8 cellular contexts compared by ENCODE assay signal in the genomic region with DNA sequence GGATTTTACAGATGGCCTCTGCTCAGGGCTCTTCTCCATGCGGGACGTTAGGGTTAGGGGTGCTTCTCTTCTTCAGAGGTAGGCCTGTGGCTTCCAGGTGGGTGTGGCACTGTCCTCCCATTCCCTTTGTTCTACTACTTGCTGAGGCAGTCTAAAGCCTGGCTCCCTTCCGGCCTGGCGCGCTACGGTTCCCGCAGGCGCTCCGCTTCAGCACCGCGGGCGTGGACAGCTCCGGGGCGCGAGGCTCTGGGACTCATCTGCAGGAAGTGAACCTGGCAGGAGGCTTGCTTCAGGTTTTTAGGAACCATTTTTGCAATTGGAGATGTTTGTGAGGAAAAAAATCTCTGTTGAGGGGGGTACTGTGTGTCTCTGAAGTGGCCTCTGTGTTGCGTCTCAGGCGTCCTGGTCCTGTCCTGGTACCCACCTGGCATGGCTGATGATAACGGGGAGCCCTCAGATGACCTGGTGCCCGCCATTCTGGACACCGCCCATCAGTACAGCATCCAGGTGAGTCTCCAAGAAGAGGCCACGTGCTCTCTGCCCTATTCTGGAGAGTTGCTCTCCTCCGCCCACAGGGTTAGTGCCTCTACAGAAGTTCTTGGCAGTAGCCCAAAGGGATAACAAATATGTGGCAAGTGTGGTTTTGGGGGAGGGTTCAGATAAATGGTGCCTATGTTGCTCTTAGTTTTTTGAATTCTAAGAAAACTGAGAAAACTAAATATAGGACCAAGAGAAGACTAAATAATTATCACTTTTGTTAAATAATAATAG. TPM values are rescaled to one million over a fixed set of nuclear protein-coding genes. Genes with fewer than 3 reads are reported as not detected.
A peak's percentile ranks its signal among the peaks of the same experiment; 100 is the strongest.
DNase-seq lines count a peak whose midpoint lies in the region; ATAC-seq and TF ChIP-seq lines count a peak whose summit lies in the region.

No MANE protein-coding gene starts in this region.

- in situ Hi-C loops in T47D (cut with HindIII; ENCODE audit: low pct_unique_long_range_greater_than_20kb, low sequenced_read_pairs) = no loop called here

- ATAC-seq in left lung = peak; percentile 79
- ATAC-seq in GM19455 (IDR thresholded peaks at IDR 0.05; ENCODE audit: unreplicated experiment) = no peak
- no peak for ATAC-seq in HG02798 (IDR thresholded peaks at IDR 0.05; ENCODE audit: poor library complexity, unreplicated experiment)

- no peaks in the 10 kb centered on the region for H3K79me2 ChIP-seq in SK-N-SH (ENCODE audit: insufficient read depth)

- peak; percentile 35 to 43 for DNase-seq in activated CD4-positive, alpha-beta T cell treated with anti-CD3 and anti-CD28 coated beads for 24 hours (ENCODE audit: low read depth in 2 of 2)
- DNase-seq in activated CD4-positive, alpha-beta T cell treated with anti-CD3 and anti-CD28 coated beads for 1 hour = no peak
- peak; percentile 67 for DNase-seq in SK-N-SH
- DNase-seq in T47D (ENCODE audit: low read depth in 1 of 2, low spot score in 1 of 2) = peak; percentile 54 to 67
- DNase-seq in left lung = peak; percentile 57 to 86
- peak; percentile 37 for DNase-seq in superior temporal gyrus (ENCODE audit: extremely low spot score)

- H3K4me1 ChIP-seq in SK-N-SH (ENCODE audit: control insufficient read depth in 1 of 2, insufficient read depth in 2 of 2, low read depth in 1 of 2, low read length in 1 of 2) = peaks cover 0 to 14% of the 10 kb centered on the region in 2 experiments; a peak in 1 of 4 replicates
- H3K4me1 ChIP-seq in left lung = peaks cover 8 to 17% of the 10 kb centered on the region in 2 donors

- H3K27me3 ChIP-seq in SK-N-SH (ENCODE audit: insufficient read depth) (peaks cover 14% of the 10 kb centered on the region; the same call in 1 of the 2 replicates), left lung (peaks cover 0 to 54% of the 10 kb centered on the region in 2 donors)

- intact Hi-C loops in left lung (cut with DNase I) = no loop called here

- no peaks in the 10 kb centered on the region for H3F3A ChIP-seq in SK-N-SH (replicated peaks; ENCODE audit: insufficient read depth)

- WGBS in SK-N-SH (ENCODE audit: low lambda C conversion rate) = 48% methylated on average over 13 of the region's 22 CpGs

- no peak overlapping the region for H2AFZ ChIP-seq in SK-N-SH (ENCODE audit: low read depth)

- no peaks in the 10 kb centered on the region for H3K9me2 ChIP-seq in SK-N-SH

- CTCF ChIA-PET in SK-N-SH (lab: Yijun Ruan, JAX) = interaction anchor here (0.6 to 2.0 kb wide), 7 partner anchors 8 to 241 kb away, joined by 3 to 9 read pairs (median 3); a partner anchor contains a TSS

- TF ChIP-seq RAD21 in SK-N-SH (IDR thresholded peaks at IDR 0.05; ENCODE audit: low read length) = no peak

- no peaks in the 10 kb centered on the region for H3K9me3 ChIP-seq in SK-N-SH
- no peaks in the 10 kb centered on the region for H3K9me3 ChIP-seq in left lung

- no peaks in the 10 kb centered on the region for H4K20me1 ChIP-seq in SK-N-SH (ENCODE audit: insufficient read depth)

- POLR2A ChIA-PET in SK-N-SH (lab: Yijun Ruan, JAX) = interaction anchor here (1.1 to 2.3 kb wide), 2 partner anchors 12 to 30 kb away, joined by 5 to 27 read pairs; a partner anchor contains a TSS

- H3K9ac ChIP-seq in SK-N-SH = no peak overlapping the region

- TF ChIP-seq CTCF in SK-N-SH (IDR thresholded peaks at IDR 0.05) = no peak
- TF ChIP-seq CTCF in left lung (IDR thresholded peaks at IDR 0.05) = no peak

- peak overlapping the region in 1 of 2 experiments; percentile 74; a peak in 2 of 4 replicates for H3K27ac ChIP-seq in SK-N-SH (ENCODE audit: low read depth in 2 of 2, low read length in 1 of 2)
- no peak overlapping the region for H3K27ac ChIP-seq in left lung

- H3K4me3 ChIP-seq in SK-N-SH (ENCODE audit: low read depth in 2 of 2, low read length in 1 of 2) = peak overlapping the region; percentile 23 to 53; a peak in 3 of 4 replicates
- peak overlapping the region in 1 of 2 donors; percentile 48 for H3K4me3 ChIP-seq in left lung

- no peak overlapping the region for H3K4me2 ChIP-seq in SK-N-SH

- peaks cover 0 to 2% of the 10 kb centered on the region in 2 experiments for H3K36me3 ChIP-seq in SK-N-SH (replicated peaks in 1 of 2; ENCODE audit: control insufficient read depth in 1 of 2, insufficient read depth in 2 of 2, low read length in 1 of 2)
- peaks cover 0 to 17% of the 10 kb centered on the region in 2 donors for H3K36me3 ChIP-seq in left lung

- TF ChIP-seq EP300 in SK-N-SH (IDR thresholded peaks at IDR 0.05; ENCODE audit: borderline replicate concordance in 1 of 2, low read depth in 1 of 2, low read length in 1 of 2) = no peak

TF ChIP-seq in SK-N-SH, 30 proteins besides CTCF, POLR2A, EP300 and RAD21:
- TF ChIP-seq TCF12 (IDR thresholded peaks at IDR 0.05) = peak; percentile 62; the same call in 1 of the 2 replicates
- TF ChIP-seq NRF1 (IDR thresholded peaks at IDR 0.05; ENCODE audit: low read depth, low read length) = no peak
- TF ChIP-seq, protein P1, sequence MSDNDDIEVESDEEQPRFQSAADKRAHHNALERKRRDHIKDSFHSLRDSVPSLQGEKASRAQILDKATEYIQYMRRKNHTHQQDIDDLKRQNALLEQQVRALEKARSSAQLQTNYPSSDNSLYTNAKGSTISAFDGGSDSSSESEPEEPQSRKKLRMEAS (IDR thresholded peaks at IDR 0.05; ENCODE audit: low read depth) = peak; percentile 57; the same call in 1 of the 2 replicates
- TF ChIP-seq SIN3A (IDR thresholded peaks at IDR 0.05; ENCODE audit: borderline replicate concordance, low read depth, low read length) = 0 out of 2 replicates have a peak, but pooled peaks have one; percentile 48
- TF ChIP-seq, protein P2, sequence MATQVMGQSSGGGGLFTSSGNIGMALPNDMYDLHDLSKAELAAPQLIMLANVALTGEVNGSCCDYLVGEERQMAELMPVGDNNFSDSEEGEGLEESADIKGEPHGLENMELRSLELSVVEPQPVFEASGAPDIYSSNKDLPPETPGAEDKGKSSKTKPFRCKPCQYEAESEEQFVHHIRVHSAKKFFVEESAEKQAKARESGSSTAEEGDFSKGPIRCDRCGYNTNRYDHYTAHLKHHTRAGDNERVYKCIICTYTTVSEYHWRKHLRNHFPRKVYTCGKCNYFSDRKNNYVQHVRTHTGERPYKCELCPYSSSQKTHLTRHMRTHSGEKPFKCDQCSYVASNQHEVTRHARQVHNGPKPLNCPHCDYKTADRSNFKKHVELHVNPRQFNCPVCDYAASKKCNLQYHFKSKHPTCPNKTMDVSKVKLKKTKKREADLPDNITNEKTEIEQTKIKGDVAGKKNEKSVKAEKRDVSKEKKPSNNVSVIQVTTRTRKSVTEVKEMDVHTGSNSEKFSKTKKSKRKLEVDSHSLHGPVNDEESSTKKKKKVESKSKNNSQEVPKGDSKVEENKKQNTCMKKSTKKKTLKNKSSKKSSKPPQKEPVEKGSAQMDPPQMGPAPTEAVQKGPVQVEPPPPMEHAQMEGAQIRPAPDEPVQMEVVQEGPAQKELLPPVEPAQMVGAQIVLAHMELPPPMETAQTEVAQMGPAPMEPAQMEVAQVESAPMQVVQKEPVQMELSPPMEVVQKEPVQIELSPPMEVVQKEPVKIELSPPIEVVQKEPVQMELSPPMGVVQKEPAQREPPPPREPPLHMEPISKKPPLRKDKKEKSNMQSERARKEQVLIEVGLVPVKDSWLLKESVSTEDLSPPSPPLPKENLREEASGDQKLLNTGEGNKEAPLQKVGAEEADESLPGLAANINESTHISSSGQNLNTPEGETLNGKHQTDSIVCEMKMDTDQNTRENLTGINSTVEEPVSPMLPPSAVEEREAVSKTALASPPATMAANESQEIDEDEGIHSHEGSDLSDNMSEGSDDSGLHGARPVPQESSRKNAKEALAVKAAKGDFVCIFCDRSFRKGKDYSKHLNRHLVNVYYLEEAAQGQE (IDR thresholded peaks at IDR 0.05; ENCODE audit: low read depth, low read length) = peak; percentile 99

RNA-seq across cellular contexts. Expression of a gene that starts 1.9 kb away (rescaled TPM):
- polyA plus RNA-seq in SK-N-SH (2012; rRNA removed) = 2.7 and 3.7 TPM in 2 replicates
- 2.4 and 4.7 TPM in 2 replicates for polyA plus RNA-seq in SK-N-SH (2012; cell fraction: cytosol; rRNA removed)
- polyA plus RNA-seq in SK-N-SH (2012; cell fraction: nucleus; rRNA removed) = 1.4 and 2.4 TPM in 2 replicates
- total RNA-seq in left lung = 10 to 100 TPM in 1 of 2 donors, 1 to 10 TPM in 1; 8.6 to 11.2 TPM

RNA-seq across cellular contexts. Expression of a gene that starts 12.1 kb away (rescaled TPM):
- 63.2 and 75.3 TPM in 2 replicates for polyA plus RNA-seq in SK-N-SH (2012; rRNA removed)
- 49.7 and 58.1 TPM in 2 replicates for polyA plus RNA-seq in SK-N-SH (2012; cell fraction: cytosol; rRNA removed)
- polyA plus RNA-seq in SK-N-SH (2012; cell fraction: nucleus; rRNA removed) = 68.5 and 98.0 TPM in 2 replicates
- total RNA-seq in left lung = 10 to 100 TPM; 43.0 to 54.3 TPM

RNA-seq across cellular contexts. Expression of a gene that starts 12.5 kb away (rescaled TPM):
- polyA plus RNA-seq in SK-N-SH (2012; rRNA removed) = 34.2 and 46.1 TPM in 2 replicates
- polyA plus RNA-seq in SK-N-SH (2012; cell fraction: cytosol; rRNA removed) = 35.5 and 41.0 TPM in 2 replicates
- 17.7 and 26.1 TPM in 2 replicates for polyA plus RNA-seq in SK-N-SH (2012; cell fraction: nucleus; rRNA removed)
- 10 to 100 TPM; 13.1 to 16.9 TPM for total RNA-seq in left lung

RNA-seq across cellular contexts. Expression of a gene that starts 30.6 kb away (rescaled TPM):
- 0.05 and 0.06 TPM in 2 replicates for polyA plus RNA-seq in SK-N-SH (2012; rRNA removed)
- polyA plus RNA-seq in SK-N-SH (2012; cell fraction: cytosol; rRNA removed) = 0.05 and 0.14 TPM in 2 replicates
- polyA plus RNA-seq in SK-N-SH (2012; cell fraction: nucleus; rRNA removed) = 0.14 and 0.36 TPM in 2 replicates
- total RNA-seq in left lung = 1 to 10 TPM; 2.3 to 3.2 TPM
